8 cellular contexts compared by ENCODE assay signal in the genomic region with DNA sequence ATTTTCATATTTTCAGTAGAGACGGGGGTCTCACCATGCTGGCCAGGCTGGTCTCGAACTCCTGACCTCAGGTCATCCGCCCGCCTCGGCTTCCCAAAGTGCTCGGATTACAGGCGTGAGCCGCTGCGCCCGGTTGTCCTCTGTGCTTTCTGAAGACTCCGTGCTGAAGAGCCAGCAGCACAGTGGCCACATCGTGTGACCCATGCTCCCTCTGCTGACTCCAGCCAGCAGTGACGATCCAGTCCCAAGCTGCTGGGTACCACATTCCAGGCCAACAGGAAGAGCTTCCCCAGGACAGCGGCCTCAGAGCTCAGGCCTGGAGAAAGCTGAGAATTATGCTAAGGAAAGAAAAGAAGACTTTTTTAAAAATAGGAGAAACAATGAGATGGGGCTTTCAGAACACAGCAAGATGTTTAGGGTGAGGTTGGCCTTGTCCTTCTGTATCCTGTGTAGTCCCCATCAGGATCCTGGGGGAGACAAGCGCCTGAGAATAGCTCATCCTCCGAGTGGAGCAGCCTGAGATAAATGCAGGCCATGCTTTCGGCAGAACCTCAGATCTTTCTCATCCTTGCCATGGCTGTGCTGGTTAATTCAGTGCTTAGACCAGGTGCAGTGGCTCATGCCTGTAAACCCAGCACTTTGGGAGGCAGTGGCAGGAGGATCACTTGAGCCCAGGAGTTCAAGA.
DNase-seq lines count a peak whose midpoint lies in the region; ATAC-seq and TF ChIP-seq lines count a peak whose summit lies in the region.

No MANE protein-coding gene starts in this region.

- H3K36me3 ChIP-seq in NT2/D1 (ENCODE audit: insufficient read depth, insufficient read length, low read length) (no peaks in the 10 kb centered on the region), sigmoid colon (no peaks in the 10 kb centered on the region)

- TF ChIP-seq EP300 in sigmoid colon (IDR thresholded peaks at IDR 0.05) = no peak

- H3K4me1 ChIP-seq in NT2/D1 (ENCODE audit: insufficient read depth, insufficient read length) = no peaks in the 10 kb centered on the region
- no peaks in the 10 kb centered on the region for H3K4me1 ChIP-seq in sigmoid colon

- no peak for ATAC-seq in omental fat pad (ENCODE audit: low FRiP score)

- TF ChIP-seq POLR2A in sigmoid colon (IDR thresholded peaks at IDR 0.05) = no peak

- DNase-seq in DMS153 (lab: John Stamatoyannopoulos, UW) (peak; percentile 23), DMS153 treated with DMSO at 0.1 percent for 48 hours (lab: John Stamatoyannopoulos, UW; ENCODE audit: unreplicated experiment) (no peak), NT2/D1 (ENCODE audit: low read depth, low spot score) (peak; percentile 88), foreskin fibroblast (peak; percentile 16 to 18), renal cortical epithelial cell (ENCODE audit: low read depth) (peak; percentile 57), omental fat pad (ENCODE audit: low spot score) (no peak), sigmoid colon (no peak)
- DNase-seq in NK-92 treated with Interleukin-12 subunit alpha and Interleukin-12 subunit beta, amount 100 ng/mL, for 24 hours (lab: John Stamatoyannopoulos, UW) = no peak

- H3K27ac ChIP-seq in sigmoid colon = no peak overlapping the region

- whole genome bisulfite sequencing in sigmoid colon, 2 donors = 40 to 57% methylated on average over 17 of the region's 17 CpGs

- H3K4me3 ChIP-seq in NT2/D1 (ENCODE audit: insufficient read length, low read depth) = no peak overlapping the region
- no peak overlapping the region for H3K4me3 ChIP-seq in foreskin fibroblast (ENCODE audit: low read depth in 1 of 2, low read length in 2 of 2)
- H3K4me3 ChIP-seq in sigmoid colon = no peak overlapping the region

- no peak for TF ChIP-seq CTCF in foreskin fibroblast (IDR thresholded peaks at IDR 0.05; ENCODE audit: low read depth, low read length)
- no peak for TF ChIP-seq CTCF in omental fat pad (IDR thresholded peaks at IDR 0.05)
- TF ChIP-seq CTCF in sigmoid colon (IDR thresholded peaks at IDR 0.05) = no peak

- H3K9me3 ChIP-seq in NT2/D1 (ENCODE audit: insufficient read depth, low read length) (no peaks in the 10 kb centered on the region), sigmoid colon (no peaks in the 10 kb centered on the region)

- no peaks in the 10 kb centered on the region for H3K27me3 ChIP-seq in NT2/D1 (ENCODE audit: insufficient read depth, insufficient read length)
- H3K27me3 ChIP-seq in sigmoid colon = peaks cover 0 to 8% (median 0%) of the 10 kb centered on the region in 3 donors

- no peak overlapping the region for H3K9ac ChIP-seq in NT2/D1 (ENCODE audit: insufficient read length, low read depth)

- intact Hi-C loops in sigmoid colon (cut with DNase I) = no loop called here

Comparison
In these comparisons a context has a peak if more than half of its experiments do, and no peak if none do; other contexts are left out.
1. DNase-seq: peak in DMS153 (single experiment), NT2/D1 (single experiment), foreskin fibroblast (2 of 2) and renal cortical epithelial cell (single experiment); none in DMS153 treated with DMSO at 0.1 percent for 48 hours (single experiment), NK-92 treated with Interleukin-12 subunit alpha and Interleukin-12 subunit beta, amount 100 ng/mL, for 24 hours (single experiment), omental fat pad (single experiment) and sigmoid colon (single experiment).